In genomic region chr10:66292456-66292855, GRCh38 we compare ENCODE assay signal across 8 cellular contexts.
"Had no signal": no experiment of that assay in that cellular context is flagged by ENCODE, and none has a peak within 500 bp of the region (broad histone marks: within the 10 kb centered on the region; RNA-seq: fewer than 3 reads in every experiment).

No MANE protein-coding gene starts in this region.

- H3K36me3 Mint-ChIP-seq: IgD-negative memory B cell had no signal

- FAIRE-seq: H1, H54 had no signal

- ATAC-seq: GM23338 had no signal

- H3K27me3 Mint-ChIP-seq: IgD-negative memory B cell had no signal

- DNase-seq: H9, HCEC 1CT, KG1 had no signal

- H3K4me1 Mint-ChIP-seq: GM23338, H9, IgD-negative memory B cell had no signal

- H2AFZ ChIP-seq: GM23338 had no signal

- H3K4me2 ChIP-seq: GM23338 had no signal

- H3K27ac ChIP-seq: HL-60 had no signal

- H3K27ac Mint-ChIP-seq: GM23338, H9, IgD-negative memory B cell had no signal

- H3K9me3 Mint-ChIP-seq: GM23338, H9 had no signal

- H3K4me3 Mint-ChIP-seq: GM23338, H9, IgD-negative memory B cell had no signal

- H3K4me3 ChIP-seq: GM23338 had no signal
